1 cellular context compared by ENCODE assay signal in the genomic region with DNA sequence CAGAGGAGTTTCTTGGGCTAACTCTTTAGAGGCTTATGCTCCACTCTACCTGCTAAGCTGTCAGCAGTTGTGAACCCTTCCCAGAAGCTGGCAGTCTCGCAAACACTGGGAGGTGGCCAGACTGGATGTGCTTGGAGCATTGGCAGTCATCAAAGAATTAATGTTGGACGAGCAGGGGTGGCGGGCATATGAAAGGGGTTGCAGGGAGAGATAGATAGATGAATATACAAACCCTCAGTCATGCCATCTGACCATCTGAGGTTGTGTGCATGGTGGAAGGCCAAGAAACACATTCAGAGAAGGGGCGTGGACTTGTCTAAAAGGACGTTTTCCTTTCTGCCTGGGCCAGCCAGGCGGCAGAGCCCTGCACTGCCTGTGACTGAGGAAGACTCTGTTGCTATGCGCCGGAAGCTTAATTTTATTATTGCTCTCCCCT.
TF ChIP-seq lines count a peak whose summit lies in the region.

No MANE protein-coding gene starts in this region.

TF ChIP-seq in GM23338, 12 proteins besides CTCF, POLR2A, EP300 and RAD21 (continued from another document):
- TF ChIP-seq REST (IDR thresholded peaks at IDR 0.05; ENCODE audit: unreplicated experiment): no peak
- no peak for TF ChIP-seq ZNF114 (CRISPR knock-in tag; IDR thresholded peaks at IDR 0.05)
- TF ChIP-seq EZH2 (IDR thresholded peaks at IDR 0.05; ENCODE audit: low read depth, unreplicated experiment): no peak
- no peak for TF ChIP-seq ETS1 (IDR thresholded peaks at IDR 0.05)
- no peak for TF ChIP-seq CREB1 (CRISPR knock-in tag; IDR thresholded peaks at IDR 0.05; ENCODE audit: low read depth)
- no peak for TF ChIP-seq ZNF331 (CRISPR knock-in tag; IDR thresholded peaks at IDR 0.05; ENCODE audit: low read depth)
- TF ChIP-seq POLR2AphosphoS5 (IDR thresholded peaks at IDR 0.05; ENCODE audit: low read depth): no peak
- TF ChIP-seq STAT1 (IDR thresholded peaks at IDR 0.05; ENCODE audit: unreplicated experiment): no peak
- TF ChIP-seq NANOG (IDR thresholded peaks at IDR 0.05; ENCODE audit: borderline replicate concordance): no peak
